ENCODE assay signal across 8 cellular contexts in the genomic region with DNA sequence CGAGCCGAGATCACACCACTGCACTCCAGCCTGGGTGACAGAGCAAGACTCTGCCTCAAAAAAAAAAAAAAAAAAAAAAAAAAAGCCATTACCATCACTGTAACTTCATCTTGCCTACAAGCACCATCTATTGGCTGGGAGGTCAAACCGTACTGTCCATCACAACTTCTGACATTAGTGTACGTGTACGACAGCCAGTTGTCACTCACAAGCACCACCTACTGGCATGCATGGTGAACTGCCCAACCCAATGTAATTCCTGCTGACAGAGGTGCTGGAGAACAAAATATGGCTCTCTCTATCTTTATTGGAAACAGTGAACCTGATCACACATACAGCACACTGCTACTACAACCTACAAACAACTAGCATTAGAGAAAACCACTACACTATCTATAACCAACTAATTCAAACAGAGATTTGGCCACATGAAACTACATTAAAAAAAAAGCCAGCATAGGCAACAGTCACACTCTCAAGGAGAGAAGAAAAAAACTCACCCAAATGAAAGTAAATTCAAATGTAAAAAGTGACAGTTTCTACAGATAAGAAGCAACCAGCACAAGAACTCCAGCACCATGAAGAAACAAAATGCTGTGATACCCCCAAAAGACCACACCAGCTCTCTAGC.
A peak's percentile ranks its signal among the peaks of the same experiment; 100 is the strongest.
DNase-seq lines count a peak whose midpoint lies in the region; ATAC-seq and TF ChIP-seq lines count a peak whose summit lies in the region.

No MANE protein-coding gene starts in this region.

- H3K36me3 Mint-ChIP-seq in activated T-helper 1 cell treated with anti-CD3 and anti-CD28 coated beads, Interleukin-12 subunit alpha, Interleukin-12 subunit beta, Interleukin-2, Interleukin-4 antibody, amounts not matched to agents 30 ng/mL and 10 ng/mL and 1 ng/mL, durations not matched to agents 14 hours and 24 hours and 36 hours (ENCODE audit: low read depth), result no peaks in the 10 kb centered on the region

- intact Hi-C loops in activated T-helper 1 cell treated with anti-CD3 and anti-CD28 coated beads, Interleukin-12 subunit alpha, Interleukin-12 subunit beta, Interleukin-2, Interleukin-4 antibody, amounts not matched to agents 30 ng/mL and 10 ng/mL and 1 ng/mL, durations not matched to agents 14 hours and 24 hours and 36 hours (cut with micrococcal nuclease), result loop anchor here (1.0 kb wide), 1 partner anchor 206 kb away; no protein-coding TSS in a partner anchor

- H3K9me2 ChIP-seq in SK-N-SH, result no peaks in the 10 kb centered on the region

- no peaks in the 10 kb centered on the region for H3K9me3 Mint-ChIP-seq in activated T-helper 1 cell treated with anti-CD3 and anti-CD28 coated beads, Interleukin-12 subunit alpha, Interleukin-12 subunit beta, Interleukin-2, Interleukin-4 antibody, amounts not matched to agents 30 ng/mL and 10 ng/mL and 1 ng/mL, durations not matched to agents 14 hours and 24 hours and 36 hours

- no peak overlapping the region for H3K9ac ChIP-seq in SK-N-SH

- no peak overlapping the region for H2AFZ ChIP-seq in SK-N-SH (ENCODE audit: low read depth)

- no peaks in the 10 kb centered on the region for H3K79me2 ChIP-seq in SK-N-SH (ENCODE audit: insufficient read depth)

- ATAC-seq in GM19438 (IDR thresholded peaks at IDR 0.05; ENCODE audit: low read depth, unreplicated experiment) (peak; percentile 92), HG03196 (IDR thresholded peaks at IDR 0.05; ENCODE audit: unreplicated experiment) (peak; percentile 80)

- TF ChIP-seq CTCF in SK-N-SH (IDR thresholded peaks at IDR 0.05), result peak; percentile 65

- H4K20me1 ChIP-seq in SK-N-SH (ENCODE audit: insufficient read depth), result no peaks in the 10 kb centered on the region

- no peaks in the 10 kb centered on the region for H3K27me3 ChIP-seq in SK-N-SH (ENCODE audit: insufficient read depth)

- POLR2A ChIA-PET in SK-N-SH (lab: Yijun Ruan, JAX), result no interaction called here

- H3K27ac Mint-ChIP-seq in activated T-helper 1 cell treated with anti-CD3 and anti-CD28 coated beads, Interleukin-12 subunit alpha, Interleukin-12 subunit beta, Interleukin-2, Interleukin-4 antibody, amounts not matched to agents 30 ng/mL and 10 ng/mL and 1 ng/mL, durations not matched to agents 14 hours and 24 hours and 36 hours, result no peak overlapping the region

- H3F3A ChIP-seq in SK-N-SH (replicated peaks; ENCODE audit: insufficient read depth), result no peaks in the 10 kb centered on the region

- H3K4me1 Mint-ChIP-seq in activated T-helper 1 cell treated with anti-CD3 and anti-CD28 coated beads, Interleukin-12 subunit alpha, Interleukin-12 subunit beta, Interleukin-2, Interleukin-4 antibody, amounts not matched to agents 30 ng/mL and 10 ng/mL and 1 ng/mL, durations not matched to agents 14 hours and 24 hours and 36 hours (ENCODE audit: low read depth), result no peaks in the 10 kb centered on the region

- WGBS in SK-N-SH (ENCODE audit: low lambda C conversion rate), result 51% methylated on average over 5 of the region's 5 CpGs

- no peak overlapping the region for H3K4me2 ChIP-seq in SK-N-SH

- no peak overlapping the region for H3K4me3 ChIP-seq in SK-N-SH (ENCODE audit: low read depth in 2 of 2, low read length in 1 of 2)

- no peaks in the 10 kb centered on the region for H3K9me3 ChIP-seq in SK-N-SH

- H3K4me1 ChIP-seq in SK-N-SH (ENCODE audit: control insufficient read depth in 1 of 2, insufficient read depth in 2 of 2, low read depth in 1 of 2, low read length in 1 of 2), result no peaks in the 10 kb centered on the region; a peak in 1 of 4 replicates

- no peak overlapping the region for H3K4me3 Mint-ChIP-seq in activated T-helper 1 cell treated with anti-CD3 and anti-CD28 coated beads, Interleukin-12 subunit alpha, Interleukin-12 subunit beta, Interleukin-2, Interleukin-4 antibody, amounts not matched to agents 30 ng/mL and 10 ng/mL and 1 ng/mL, durations not matched to agents 14 hours and 24 hours and 36 hours

- peaks cover 14% of the 10 kb centered on the region for H3K27me3 Mint-ChIP-seq in activated T-helper 1 cell treated with anti-CD3 and anti-CD28 coated beads, Interleukin-12 subunit alpha, Interleukin-12 subunit beta, Interleukin-2, Interleukin-4 antibody, amounts not matched to agents 30 ng/mL and 10 ng/mL and 1 ng/mL, durations not matched to agents 14 hours and 24 hours and 36 hours (ENCODE audit: insufficient read depth)

- H3K27ac ChIP-seq in SK-N-SH (ENCODE audit: low read depth in 2 of 2, low read length in 1 of 2), result no peak overlapping the region

- H3K36me3 ChIP-seq in SK-N-SH (replicated peaks in 1 of 2; ENCODE audit: control insufficient read depth in 1 of 2, insufficient read depth in 2 of 2, low read length in 1 of 2), result no peaks in the 10 kb centered on the region

- DNase-seq in NCI-H1105 treated with DMSO at 0.1 percent for 48 hours (lab: John Stamatoyannopoulos, UW) (peak; percentile 38), NCI-H1105 (lab: John Stamatoyannopoulos, UW) (no peak), SK-N-SH (peak; percentile 41), iris pigment epithelial cell (ENCODE audit: low read depth) (peak; percentile 27), NCI-H2196 treated with DMSO at 0.1 percent for 48 hours (lab: John Stamatoyannopoulos, UW; ENCODE audit: unreplicated experiment) (no peak)
- DNase-seq in activated T-helper 1 cell treated with anti-CD3 and anti-CD28 coated beads, Interleukin-12 subunit alpha, Interleukin-12 subunit beta, Interleukin-2, Interleukin-4 antibody, amounts not matched to agents 30 ng/mL and 10 ng/mL and 1 ng/mL, durations not matched to agents 14 hours and 24 hours and 36 hours (ENCODE audit: low spot score), result no peak

- TF ChIP-seq EP300 in SK-N-SH (IDR thresholded peaks at IDR 0.05; ENCODE audit: borderline replicate concordance in 1 of 2, low read depth in 1 of 2, low read length in 1 of 2), result no peak

- peak; percentile 47 for TF ChIP-seq RAD21 in SK-N-SH (IDR thresholded peaks at IDR 0.05; ENCODE audit: low read length)

- CTCF ChIA-PET in SK-N-SH (lab: Yijun Ruan, JAX), result interaction anchor here (1.1 kb wide), 1 partner anchor 50 kb away, joined by 3 read pairs; no protein-coding TSS in a partner anchor

TF ChIP-seq in SK-N-SH, 30 proteins besides CTCF, POLR2A, EP300 and RAD21:
- TF ChIP-seq SMC3 (IDR thresholded peaks at IDR 0.05; ENCODE audit: low read depth, low read length), result peak; percentile 29; the same call in 1 of the 2 replicates
- TF ChIP-seq, protein P1, sequence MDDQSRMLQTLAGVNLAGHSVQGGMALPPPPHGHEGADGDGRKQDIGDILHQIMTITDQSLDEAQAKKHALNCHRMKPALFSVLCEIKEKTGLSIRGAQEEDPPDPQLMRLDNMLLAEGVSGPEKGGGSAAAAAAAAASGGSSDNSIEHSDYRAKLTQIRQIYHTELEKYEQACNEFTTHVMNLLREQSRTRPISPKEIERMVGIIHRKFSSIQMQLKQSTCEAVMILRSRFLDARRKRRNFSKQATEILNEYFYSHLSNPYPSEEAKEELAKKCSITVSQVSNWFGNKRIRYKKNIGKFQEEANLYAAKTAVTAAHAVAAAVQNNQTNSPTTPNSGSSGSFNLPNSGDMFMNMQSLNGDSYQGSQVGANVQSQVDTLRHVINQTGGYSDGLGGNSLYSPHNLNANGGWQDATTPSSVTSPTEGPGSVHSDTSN (IDR thresholded peaks at IDR 0.05), result peak; percentile 26; the same call in 1 of the 2 replicates
- TF ChIP-seq GATA2 (CRISPR knock-in tag; IDR thresholded peaks at IDR 0.05), result no peak

Comparison
In these comparisons a context has a peak if more than half of its experiments do, and no peak if none do; other contexts are left out.
1. DNase-seq: peak in NCI-H1105 treated with DMSO at 0.1 percent for 48 hours (single experiment), SK-N-SH (single experiment) and iris pigment epithelial cell (single experiment); none in NCI-H1105 (single experiment), activated T-helper 1 cell treated with anti-CD3 and anti-CD28 coated beads, Interleukin-12 subunit alpha, Interleukin-12 subunit beta, Interleukin-2, Interleukin-4 antibody, amounts not matched to agents 30 ng/mL and 10 ng/mL and 1 ng/mL, durations not matched to agents 14 hours and 24 hours and 36 hours (single experiment) and NCI-H2196 treated with DMSO at 0.1 percent for 48 hours (single experiment).